Comparison of ENCODE assay signal across 10 cellular contexts in the genomic region with DNA sequence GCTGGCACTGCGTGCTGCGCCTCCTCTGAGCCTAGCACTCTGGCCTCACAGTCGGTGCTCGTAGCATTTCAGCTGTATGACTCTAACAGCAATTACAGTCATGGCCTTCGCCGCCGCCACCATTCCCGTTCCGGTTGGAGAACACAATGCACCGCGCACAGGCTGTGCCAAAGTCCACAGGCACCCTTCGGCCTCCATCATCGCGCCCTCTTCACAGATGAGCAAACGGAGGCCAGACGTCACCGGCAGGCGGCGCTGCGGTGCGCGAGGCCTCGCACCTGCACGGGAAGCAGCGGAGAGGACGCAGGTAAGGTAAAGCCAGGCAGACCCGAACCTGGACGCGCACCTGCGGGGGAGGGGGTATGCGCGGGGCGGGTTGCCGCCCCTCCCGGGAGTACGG.
A peak's percentile ranks its signal among the peaks of the same experiment; 100 is the strongest.
DNase-seq lines count a peak whose midpoint lies in the region; ATAC-seq and TF ChIP-seq lines count a peak whose summit lies in the region.
"Had no signal": no experiment of that assay in that cellular context is flagged by ENCODE, and none has a peak within 500 bp of the region (broad histone marks: within the 10 kb centered on the region; RNA-seq: fewer than 3 reads in every experiment).

No MANE protein-coding gene starts in this region.

- no peak overlapping the region for H3K27ac Mint-ChIP-seq in activated CD8-positive, alpha-beta T cell treated with anti-CD3 and anti-CD28 coated beads, Interleukin-2, amount 10 ng/mL, durations not matched to agents 7 days and 5 days

- TF ChIP-seq CTCF in GM12872 (IDR thresholded peaks at IDR 0.05; ENCODE audit: insufficient read depth, low read depth, low read length): 0 out of 3 replicates have a peak, but pooled peaks have one; percentile 34
- TF ChIP-seq CTCF in fibroblast of pulmonary artery (IDR thresholded peaks at IDR 0.05; ENCODE audit: low read length, missing control alignments): peak; percentile 27

- H3K4me1 Mint-ChIP-seq in activated CD8-positive, alpha-beta T cell treated with anti-CD3 and anti-CD28 coated beads, Interleukin-2, amount 10 ng/mL, durations not matched to agents 7 days and 5 days (ENCODE audit: low read depth): peaks cover 3% of the 10 kb centered on the region

- peak; percentile 63 for ATAC-seq in activated CD8-positive, alpha-beta T cell treated with anti-CD3 and anti-CD28 coated beads, Interleukin-2, amount 10 ng/mL, durations not matched to agents 7 days and 5 days
- no peak for ATAC-seq in HG03457 (IDR thresholded peaks at IDR 0.05; ENCODE audit: unreplicated experiment)
- no peak for ATAC-seq in Right ventricle myocardium superior (ENCODE audit: poor library complexity)
- no peak for ATAC-seq in HG02623 (IDR thresholded peaks at IDR 0.05; ENCODE audit: unreplicated experiment)

- peak; percentile 53 for DNase-seq in activated CD8-positive, alpha-beta T cell treated with anti-CD3 and anti-CD28 coated beads, Interleukin-2, amount 10 ng/mL, durations not matched to agents 7 days and 5 days
- DNase-seq in fibroblast of pulmonary artery (ENCODE audit: low read depth) (no peak), Right ventricle myocardium superior (no peak), NCI-H82 (lab: John Stamatoyannopoulos, UW) (no peak)
- peak; percentile 56 for DNase-seq in stimulated activated CD4-positive, alpha-beta T cell treated with anti-CD3 and anti-CD28 coated beads, Interleukin-4, amount 100 ng/mL, for 1 hour
- DNase-seq: KG1, mesenchymal stem cell had no signal

- POLR2A ChIA-PET in activated CD8-positive, alpha-beta T cell treated with anti-CD3 and anti-CD28 coated beads, Interleukin-2, amount 10 ng/mL, durations not matched to agents 7 days and 5 days (lab: Charles Lee): no interaction called here

- CTCF ChIA-PET in activated CD8-positive, alpha-beta T cell treated with anti-CD3 and anti-CD28 coated beads, Interleukin-2, amount 10 ng/mL, durations not matched to agents 7 days and 5 days (lab: Charles Lee): interaction anchor here (1.2 to 1.4 kb wide), 2 partner anchors 30 to 83 kb away, joined by 3 to 4 read pairs; no protein-coding TSS in a partner anchor

- no peak overlapping the region for H3K4me3 ChIP-seq in fibroblast of pulmonary artery (replicated peaks; ENCODE audit: low read depth, low read length)

- H3K9me3 Mint-ChIP-seq in activated CD8-positive, alpha-beta T cell treated with anti-CD3 and anti-CD28 coated beads, Interleukin-2, amount 10 ng/mL, durations not matched to agents 7 days and 5 days (ENCODE audit: insufficient read depth): no peaks in the 10 kb centered on the region

- H3K27me3 Mint-ChIP-seq in activated CD8-positive, alpha-beta T cell treated with anti-CD3 and anti-CD28 coated beads, Interleukin-2, amount 10 ng/mL, durations not matched to agents 7 days and 5 days (ENCODE audit: low read depth): peaks cover 21% of the 10 kb centered on the region

- H3K4me3 Mint-ChIP-seq in activated CD8-positive, alpha-beta T cell treated with anti-CD3 and anti-CD28 coated beads, Interleukin-2, amount 10 ng/mL, durations not matched to agents 7 days and 5 days: no peak overlapping the region

- H3K36me3 Mint-ChIP-seq in activated CD8-positive, alpha-beta T cell treated with anti-CD3 and anti-CD28 coated beads, Interleukin-2, amount 10 ng/mL, durations not matched to agents 7 days and 5 days (ENCODE audit: low read depth): no peaks in the 10 kb centered on the region

- intact Hi-C loops in Right ventricle myocardium superior (cut with DNase I): no loop called here

Comparison
In these comparisons a context has a peak if more than half of its experiments do, and no peak if none do; other contexts are left out.
1. DNase-seq: peak in activated CD8-positive, alpha-beta T cell treated with anti-CD3 and anti-CD28 coated beads, Interleukin-2, amount 10 ng/mL, durations not matched to agents 7 days and 5 days (single experiment) and stimulated activated CD4-positive, alpha-beta T cell treated with anti-CD3 and anti-CD28 coated beads, Interleukin-4, amount 100 ng/mL, for 1 hour (single experiment); none in fibroblast of pulmonary artery (single experiment), Right ventricle myocardium superior (single experiment) and NCI-H82 (single experiment).